In genomic region chr15:78427985-78428384, GRCh38 we compare ENCODE assay signal across 29 cellular contexts.
"Had no signal": no experiment of that assay in that cellular context is flagged by ENCODE, and none has a peak within 500 bp of the region (broad histone marks: within the 10 kb centered on the region; RNA-seq: fewer than 3 reads in every experiment).

No MANE protein-coding gene starts in this region.

- H3K4me3 ChIP-seq: cardiac muscle cell, MG63, Peyer's patch, SJSA1 had no signal

- H3K27ac Mint-ChIP-seq: activated CD4-positive, alpha-beta memory T cell treated with anti-CD3 and anti-CD28 coated beads, Interleukin-2, amount 10 ng/mL, durations not matched to agents 7 days and 5 days; activated CD4-positive, alpha-beta T cell treated with anti-CD3 and anti-CD28 coated beads for 36 hours; activated naive CD4-positive, alpha-beta T cell treated with anti-CD3 and anti-CD28 coated beads, Interleukin-2, amount 10 ng/mL, durations not matched to agents 7 days and 5 days; activated naive CD8-positive, alpha-beta T cell treated with anti-CD3 and anti-CD28 coated beads for 36 hours; activated T-helper 2 cell treated with anti-CD3 and anti-CD28 coated beads, Interferon-gamma antibody, Interleukin-2, Interleukin-4, amounts not matched to agents 10 μg/mL and 5 μg/mL and 100 μg/mL, durations not matched to agents 14 hours and 24 hours and 36 hours had no signal

- H3K27ac ChIP-seq: brain microvascular endothelial cell, cardiac muscle cell, Peyer's patch, RWPE1, SJSA1, WERI-Rb-1 had no signal

- DNase-seq: activated CD4-positive, alpha-beta memory T cell treated with anti-CD3 and anti-CD28 coated beads, Interleukin-2, amount 10 ng/mL, durations not matched to agents 7 days and 5 days; activated CD4-positive, alpha-beta T cell treated with anti-CD3 and anti-CD28 coated beads for 36 hours; activated CD4-positive, alpha-beta T cell treated with anti-CD3 and anti-CD28 coated beads, Interleukin-2, amount 50 U/mL, for 1 hour; activated gamma-delta T cell treated with Interleukin-2 at 50 U/mL for 16 hours; activated naive CD4-positive, alpha-beta T cell treated with anti-CD3 and anti-CD28 coated beads, Interleukin-2, amount 10 ng/mL, durations not matched to agents 7 days and 5 days; activated naive CD8-positive, alpha-beta T cell treated with anti-CD3 and anti-CD28 coated beads for 36 hours; activated T-cell treated with anti-CD3 and anti-CD28 coated beads for 4 hours; activated T-cell treated with anti-CD3 and anti-CD28 coated beads, Interleukin-2, amount 50 U/mL, for 48 hours; brain microvascular endothelial cell; MG63; MV-4-11; NCI-H1105; NCI-H1436; NCI-H1694 treated with DMSO at 0.1 percent for 48 hours; NCI-H2029 treated with DMSO at 0.1 percent for 48 hours; NCI-H345; NCI-H510A; NCI-H526 treated with DMSO at 0.1 percent for 48 hours; NCI-H82; OCI-M1; Peyer's patch; SHP77; SW 1271; WERI-Rb-1 had no signal

- H3K36me3 Mint-ChIP-seq: activated naive CD4-positive, alpha-beta T cell treated with anti-CD3 and anti-CD28 coated beads, Interleukin-2, amount 10 ng/mL, durations not matched to agents 7 days and 5 days; activated naive CD8-positive, alpha-beta T cell treated with anti-CD3 and anti-CD28 coated beads for 36 hours had no signal

- H3K4me1 ChIP-seq: Peyer's patch, SJSA1 had no signal

- H3K27me3 ChIP-seq: Peyer's patch had no signal

- H3K9me3 Mint-ChIP-seq: activated CD4-positive, alpha-beta memory T cell treated with anti-CD3 and anti-CD28 coated beads, Interleukin-2, amount 10 ng/mL, durations not matched to agents 7 days and 5 days; activated naive CD4-positive, alpha-beta T cell treated with anti-CD3 and anti-CD28 coated beads, Interleukin-2, amount 10 ng/mL, durations not matched to agents 7 days and 5 days; activated naive CD8-positive, alpha-beta T cell treated with anti-CD3 and anti-CD28 coated beads for 36 hours; activated T-helper 2 cell treated with anti-CD3 and anti-CD28 coated beads, Interferon-gamma antibody, Interleukin-2, Interleukin-4, amounts not matched to agents 10 μg/mL and 5 μg/mL and 100 μg/mL, durations not matched to agents 14 hours and 24 hours and 36 hours had no signal

- H3K4me3 Mint-ChIP-seq: activated CD4-positive, alpha-beta memory T cell treated with anti-CD3 and anti-CD28 coated beads, Interleukin-2, amount 10 ng/mL, durations not matched to agents 7 days and 5 days; activated CD4-positive, alpha-beta T cell treated with anti-CD3 and anti-CD28 coated beads for 36 hours; activated naive CD4-positive, alpha-beta T cell treated with anti-CD3 and anti-CD28 coated beads, Interleukin-2, amount 10 ng/mL, durations not matched to agents 7 days and 5 days; activated naive CD8-positive, alpha-beta T cell treated with anti-CD3 and anti-CD28 coated beads for 36 hours had no signal

- H3K36me3 ChIP-seq: brain microvascular endothelial cell, cardiac muscle cell, MG63, Peyer's patch, SJSA1, WERI-Rb-1 had no signal

- H3K9me3 ChIP-seq: MG63, Peyer's patch, SJSA1 had no signal

- ATAC-seq: activated CD4-positive, alpha-beta T cell treated with anti-CD3 and anti-CD28 coated beads for 36 hours; SK-N-SH treated with all-trans-retinoic acid at 6 μM for 48 hours had no signal
